13 cellular contexts compared by ENCODE assay signal in genomic region chr1:181097242-181097641, GRCh38. TPM values are rescaled to one million over a fixed set of nuclear protein-coding genes. Genes with fewer than 3 reads are reported as not detected.
A peak's percentile ranks its signal among the peaks of the same experiment; 100 is the strongest.
DNase-seq lines count a peak whose midpoint lies in the region; ATAC-seq and TF ChIP-seq lines count a peak whose summit lies in the region.
"Had no signal": no experiment of that assay in that cellular context is flagged by ENCODE, and none has a peak within 500 bp of the region (broad histone marks: within the 10 kb centered on the region; RNA-seq: fewer than 3 reads in every experiment).

No MANE protein-coding gene starts in this region.

- H3K4me1 Mint-ChIP-seq in GM23338: peaks cover 79% of the 10 kb centered on the region

- TF ChIP-seq EP300 in esophagus muscularis mucosa (IDR thresholded peaks at IDR 0.05): no peak

- H3K4me1 ChIP-seq in GM23338 (ENCODE audit: insufficient read depth) (peaks cover 70% of the 10 kb centered on the region), esophagus muscularis mucosa (peaks cover 63 to 88% (median 77%) of the 10 kb centered on the region in 4 donors)

- intact Hi-C loops in esophagus muscularis mucosa (cut with DNase I): no loop called here

- ATAC-seq in GM23338 (0 out of 3 replicates have a peak, but pooled peaks have one; percentile 3), GM21717 (IDR thresholded peaks at IDR 0.05; ENCODE audit: unreplicated experiment) (no peak), GM18861 (IDR thresholded peaks at IDR 0.05; ENCODE audit: unreplicated experiment) (no peak), HG03520 (IDR thresholded peaks at IDR 0.05; ENCODE audit: unreplicated experiment) (no peak)

- TF ChIP-seq POLR2A in esophagus muscularis mucosa (IDR thresholded peaks at IDR 0.05; ENCODE audit: low read depth): no peak

- H3K4me3 Mint-ChIP-seq in GM23338: no peak overlapping the region
- H3K4me3 Mint-ChIP-seq: activated naive CD8-positive, alpha-beta T cell treated with anti-CD3 and anti-CD28 coated beads for 36 hours had no signal

- H3K9me3 ChIP-seq in esophagus muscularis mucosa: no peaks in the 10 kb centered on the region

- peaks cover 10% of the 10 kb centered on the region; the same call in 1 of the 2 replicates for H3K79me2 ChIP-seq in GM23338 (replicated peaks; ENCODE audit: insufficient read depth)

- H3K27ac ChIP-seq in GM23338 (ENCODE audit: low read depth) (no peak overlapping the region), esophagus muscularis mucosa (replicated peaks in 1 of 4) (peak overlapping the region; percentile 57 to 73 (median 68))

- H3K27ac Mint-ChIP-seq in GM23338: no peak overlapping the region
- H3K27ac Mint-ChIP-seq: H9 had no signal

- no peak overlapping the region for H3K4me3 ChIP-seq in GM23338
- no peak overlapping the region for H3K4me3 ChIP-seq in esophagus muscularis mucosa
- H3K4me3 ChIP-seq: lung had no signal

- WGBS in esophagus muscularis mucosa: 56% methylated on average over 7 of the region's 7 CpGs

- no peaks in the 10 kb centered on the region for H3K9me2 ChIP-seq in GM23338 (ENCODE audit: insufficient read depth)

- H3K9me3 Mint-ChIP-seq in GM23338: no peaks in the 10 kb centered on the region; the same call in 2 of the 3 replicates

- TF ChIP-seq CTCF in GM23338 (conservative IDR thresholded peaks at IDR 0.05; ENCODE audit: low read depth in 2 of 2): no peak
- TF ChIP-seq CTCF in esophagus muscularis mucosa (IDR thresholded peaks at IDR 0.05): no peak

- H3K4me2 ChIP-seq in GM23338: peak overlapping the region; percentile 62; the same call in 1 of the 2 replicates

- H3K27me3 ChIP-seq in GM23338 (ENCODE audit: insufficient read depth) (peaks cover 91% of the 10 kb centered on the region), esophagus muscularis mucosa (no peaks in the 10 kb centered on the region)

- peaks cover 12% of the 10 kb centered on the region; the same call in 1 of the 2 replicates for H3F3A ChIP-seq in GM23338 (replicated peaks; ENCODE audit: low read depth)

- no peak overlapping the region for H2AFZ ChIP-seq in GM23338

- H3K36me3 ChIP-seq in GM23338 (ENCODE audit: insufficient read depth): no peaks in the 10 kb centered on the region
- H3K36me3 ChIP-seq in esophagus muscularis mucosa: peaks cover 0 to 3% (median 0%) of the 10 kb centered on the region in 4 donors

- H3K36me3 Mint-ChIP-seq in GM23338 (ENCODE audit: low read depth): peaks cover 10% of the 10 kb centered on the region

- peaks cover 7% of the 10 kb centered on the region; the same call in 1 of the 2 replicates for H4K20me1 ChIP-seq in GM23338 (replicated peaks; ENCODE audit: insufficient read depth)

- H3K27me3 Mint-ChIP-seq in GM23338 (ENCODE audit: insufficient read depth, low read depth, poor library complexity): peaks cover 16% of the 10 kb centered on the region
- H3K27me3 Mint-ChIP-seq: activated naive CD8-positive, alpha-beta T cell treated with anti-CD3 and anti-CD28 coated beads for 36 hours had no signal

- peak; percentile 14 for DNase-seq in GM23338 (ENCODE audit: low spot score)
- DNase-seq in NCI-H69 (lab: John Stamatoyannopoulos, UW): peak; percentile 90
- DNase-seq in esophagus muscularis mucosa (ENCODE audit: extremely low spot score): no peak
- DNase-seq in retina: peak; percentile 58
- DNase-seq in AG20443 (ENCODE audit: low spot score): no peak
- DNase-seq: activated naive CD8-positive, alpha-beta T cell treated with anti-CD3 and anti-CD28 coated beads for 36 hours; H9; NCI-H1930; T1000 had no signal

TF ChIP-seq in GM23338, 12 proteins besides CTCF, POLR2A, EP300 and RAD21:
- TF ChIP-seq EZH2phosphoT487 (IDR thresholded peaks at IDR 0.05; ENCODE audit: unreplicated experiment) (no peak), POLR2AphosphoS5 (IDR thresholded peaks at IDR 0.05; ENCODE audit: low read depth) (no peak), ZNF331 (CRISPR knock-in tag; IDR thresholded peaks at IDR 0.05; ENCODE audit: low read depth) (no peak)

RNA-seq across cellular contexts. Expression of gene IER5, which starts 8.7 kb away (rescaled TPM):
- 8.3 and 9.5 TPM in 2 replicates for total RNA-seq in GM23338 (2014; rRNA removed; shearing (Covaris generic))
- polyA plus RNA-seq in GM23338 (2016; fragmentation: Nextera tagmentation; extraction: Ambion mirVana): 3.8 and 4.6 TPM in 2 replicates
- total RNA-seq in esophagus muscularis mucosa: 10 to 100 TPM; 14.5 to 22.0 (median 16.7) TPM

Comparison
In these comparisons a context has a peak if more than half of its experiments do, and no peak if none do; other contexts are left out.
1. DNase-seq: peak in GM23338 (single experiment), NCI-H69 (single experiment) and retina (single experiment); none in esophagus muscularis mucosa (single experiment) and AG20443 (single experiment).